In the genomic region with DNA sequence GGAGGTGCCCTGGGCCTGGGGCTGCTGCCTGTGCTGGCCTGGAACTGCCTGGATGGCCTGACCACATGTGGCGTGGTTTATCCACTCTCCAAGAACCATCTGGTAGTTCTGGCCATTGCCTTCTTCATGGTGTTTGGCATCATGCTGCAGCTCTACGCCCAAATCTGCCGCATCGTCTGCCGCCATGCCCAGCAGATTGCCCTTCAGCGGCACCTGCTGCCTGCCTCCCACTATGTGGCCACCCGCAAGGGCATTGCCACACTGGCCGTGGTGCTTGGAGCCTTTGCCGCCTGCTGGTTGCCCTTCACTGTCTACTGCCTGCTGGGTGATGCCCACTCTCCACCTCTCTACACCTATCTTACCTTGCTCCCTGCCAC, we compare ENCODE assay signal across 21 cellular contexts. TPM values are rescaled to one million over a fixed set of nuclear protein-coding genes. Genes with fewer than 3 reads are reported as not detected.
DNase-seq lines count a peak whose midpoint lies in the region; ATAC-seq and TF ChIP-seq lines count a peak whose summit lies in the region.
"Had no signal": no experiment of that assay in that cellular context is flagged by ENCODE, and none has a peak within 500 bp of the region (broad histone marks: within the 10 kb centered on the region; RNA-seq: fewer than 3 reads in every experiment).

No MANE protein-coding gene starts in this region.

- no peak for ATAC-seq in CD4-positive, alpha-beta T cell (ENCODE audit: poor library complexity)
- ATAC-seq in activated naive CD8-positive, alpha-beta T cell treated with anti-CD3 and anti-CD28 coated beads, Interleukin-2, amount 50 U/mL, for 24 hours = no peak
- ATAC-seq in natural killer cell (no peak), HG02840 (IDR thresholded peaks at IDR 0.05; ENCODE audit: low FRiP score, unreplicated experiment) (no peak), GM21526 (IDR thresholded peaks at IDR 0.05; ENCODE audit: low FRiP score, unreplicated experiment) (no peak), GM18868 (IDR thresholded peaks at IDR 0.05; ENCODE audit: unreplicated experiment) (no peak)
- ATAC-seq: activated CD8-positive, alpha-beta memory T cell treated with anti-CD3 and anti-CD28 coated beads, Interleukin-2, amount 10 ng/mL, durations not matched to agents 7 days and 5 days; left colon; upper lobe of right lung had no signal

- no peaks in the 10 kb centered on the region for H3K9me3 Mint-ChIP-seq in CD4-positive, alpha-beta T cell
- H3K9me3 Mint-ChIP-seq in activated naive CD8-positive, alpha-beta T cell treated with anti-CD3 and anti-CD28 coated beads, Interleukin-2, amount 50 U/mL, for 24 hours = no peaks in the 10 kb centered on the region
- no peaks in the 10 kb centered on the region for H3K9me3 Mint-ChIP-seq in natural killer cell
- H3K9me3 Mint-ChIP-seq: dendritic cell treated with granulocyte-macrophage colony-stimulating factor and Interleukin-4, amounts not matched to agents 40 ng/mL and 50 ng/mL, for 4 days had no signal

- H3K4me3 Mint-ChIP-seq in CD4-positive, alpha-beta T cell = no peak overlapping the region
- H3K4me3 Mint-ChIP-seq in activated naive CD8-positive, alpha-beta T cell treated with anti-CD3 and anti-CD28 coated beads, Interleukin-2, amount 50 U/mL, for 24 hours = peak overlapping the region; percentile 39
- H3K4me3 Mint-ChIP-seq in natural killer cell = peak overlapping the region; percentile 55
- H3K4me3 Mint-ChIP-seq: dendritic cell treated with granulocyte-macrophage colony-stimulating factor and Interleukin-4, amounts not matched to agents 40 ng/mL and 50 ng/mL, for 4 days had no signal

- no peaks in the 10 kb centered on the region for H3K9me3 ChIP-seq in CD4-positive, alpha-beta T cell (ENCODE audit: control insufficient read depth, low read length)
- H3K9me3 ChIP-seq: upper lobe of right lung had no signal

- no peaks in the 10 kb centered on the region for H3K36me3 Mint-ChIP-seq in CD4-positive, alpha-beta T cell (ENCODE audit: low read depth)
- H3K36me3 Mint-ChIP-seq in activated naive CD8-positive, alpha-beta T cell treated with anti-CD3 and anti-CD28 coated beads, Interleukin-2, amount 50 U/mL, for 24 hours (ENCODE audit: low read depth) = no peaks in the 10 kb centered on the region
- H3K36me3 Mint-ChIP-seq in natural killer cell = no peaks in the 10 kb centered on the region
- H3K36me3 Mint-ChIP-seq: activated CD8-positive, alpha-beta memory T cell treated with anti-CD3 and anti-CD28 coated beads, Interleukin-2, amount 10 ng/mL, durations not matched to agents 7 days and 5 days had no signal

- H3K27ac ChIP-seq in CD4-positive, alpha-beta T cell (ENCODE audit: low read depth, low read length) = no peak overlapping the region
- H3K27ac ChIP-seq: epithelial cell of prostate, HL-60, parathyroid adenoma, upper lobe of right lung, WERI-Rb-1 had no signal

- no peak for TF ChIP-seq CTCF in CD4-positive, alpha-beta T cell (IDR thresholded peaks at IDR 0.05)
- no peak for TF ChIP-seq CTCF in natural killer cell (IDR thresholded peaks at IDR 0.05)

- peak overlapping the region; percentile 1 for H3K27ac Mint-ChIP-seq in CD4-positive, alpha-beta T cell
- no peak overlapping the region for H3K27ac Mint-ChIP-seq in activated naive CD8-positive, alpha-beta T cell treated with anti-CD3 and anti-CD28 coated beads, Interleukin-2, amount 50 U/mL, for 24 hours
- peak overlapping the region in 1 of 2 donors; percentile 98 for H3K27ac Mint-ChIP-seq in natural killer cell
- H3K27ac Mint-ChIP-seq: activated CD8-positive, alpha-beta memory T cell treated with anti-CD3 and anti-CD28 coated beads, Interleukin-2, amount 10 ng/mL, durations not matched to agents 7 days and 5 days; dendritic cell treated with granulocyte-macrophage colony-stimulating factor and Interleukin-4, amounts not matched to agents 40 ng/mL and 50 ng/mL, for 4 days had no signal

- peaks cover 23% of the 10 kb centered on the region for H3K4me1 Mint-ChIP-seq in CD4-positive, alpha-beta T cell (ENCODE audit: low read depth)
- peaks cover 11% of the 10 kb centered on the region for H3K4me1 Mint-ChIP-seq in activated naive CD8-positive, alpha-beta T cell treated with anti-CD3 and anti-CD28 coated beads, Interleukin-2, amount 50 U/mL, for 24 hours
- H3K4me1 Mint-ChIP-seq in natural killer cell = peaks cover 9 to 19% of the 10 kb centered on the region in 2 donors

- H3K4me3 ChIP-seq in H7 (ENCODE audit: insufficient read depth, low read depth, low read length) = no peak overlapping the region
- H3K4me3 ChIP-seq: upper lobe of right lung had no signal

- CTCF ChIA-PET in CD4-positive, alpha-beta T cell (lab: Charles Lee) = interaction anchor here (0.6 to 5.8 kb wide), 9 partner anchors 37 to 268 kb away, joined by 3 to 125 read pairs (median 6); a partner anchor contains a TSS

- POLR2A ChIA-PET in CD4-positive, alpha-beta T cell (lab: Charles Lee) = interaction anchor here (0.6 to 1.7 kb wide), 2 partner anchors 25 to 94 kb away, joined by 3 to 12 read pairs; no protein-coding TSS in a partner anchor

- H3K36me3 ChIP-seq in H7 (replicated peaks; ENCODE audit: control insufficient read depth, insufficient read depth, low read length) = peaks cover 3% of the 10 kb centered on the region; the same call in 1 of the 2 replicates
- H3K36me3 ChIP-seq: upper lobe of right lung, WERI-Rb-1 had no signal

- intact Hi-C loops in CD4-positive, alpha-beta T cell (cut with DNase I, micrococcal nuclease) = loop anchor here (2.0 to 5.0 kb wide), 3 partner anchors 61 to 292 kb away; no protein-coding TSS in a partner anchor
- intact Hi-C loops in natural killer cell (cut with micrococcal nuclease) = loop anchor here (2.0 kb wide), 2 partner anchors 61 to 269 kb away; no protein-coding TSS in a partner anchor

- H3K27me3 Mint-ChIP-seq in CD4-positive, alpha-beta T cell = no peaks in the 10 kb centered on the region
- no peaks in the 10 kb centered on the region for H3K27me3 Mint-ChIP-seq in activated naive CD8-positive, alpha-beta T cell treated with anti-CD3 and anti-CD28 coated beads, Interleukin-2, amount 50 U/mL, for 24 hours
- H3K27me3 Mint-ChIP-seq in natural killer cell (ENCODE audit: low read depth in 2 of 2) = peaks cover 7 to 10% of the 10 kb centered on the region in 2 donors

- H3K27me3 ChIP-seq in CD4-positive, alpha-beta T cell (ENCODE audit: control insufficient read depth, insufficient read depth, low read length) = no peaks in the 10 kb centered on the region
- H3K27me3 ChIP-seq in H7 (ENCODE audit: control insufficient read depth, insufficient read depth, low read length) = no peaks in the 10 kb centered on the region; the same call in 1 of the 2 replicates
- H3K27me3 ChIP-seq: upper lobe of right lung had no signal

- DNase-seq in CD4-positive, alpha-beta T cell = no peak
- DNase-seq in H7 = peak; percentile 37
- no peak for DNase-seq in activated naive CD8-positive, alpha-beta T cell treated with anti-CD3 and anti-CD28 coated beads, Interleukin-2, amount 50 U/mL, for 24 hours
- no peak for DNase-seq in natural killer cell
- DNase-seq: activated CD8-positive, alpha-beta memory T cell treated with anti-CD3 and anti-CD28 coated beads, Interleukin-2, amount 10 ng/mL, durations not matched to agents 7 days and 5 days; activated gamma-delta T cell; COR-L47; left colon; NCI-H187 treated with DMSO at 0.1 percent for 48 hours; NCI-H510A treated with DMSO at 0.1 percent for 48 hours; stimulated activated CD4-positive, alpha-beta T cell treated with anti-CD3 and anti-CD28 coated beads, Interleukin-1b, Interleukin-23, amount 100 ng/mL, for 48 hours; upper lobe of right lung; WERI-Rb-1 had no signal

RNA-seq across cellular contexts. Expression of a gene that starts 1.8 kb away (rescaled TPM):
- under 1 TPM; 0.14 to 0.19 TPM for total RNA-seq in CD4-positive, alpha-beta T cell
- 5.8 and 8.5 TPM in 2 replicates for total RNA-seq in H7 (2014; rRNA removed; shearing (Covaris generic))
- total RNA-seq in natural killer cell = under 1 TPM; 0.39 to 0.87 (median 0.60) TPM
- total RNA-seq: left colon had no signal

RNA-seq across cellular contexts. Expression of a gene that starts 11.1 kb away (rescaled TPM):
- not detected for total RNA-seq in CD4-positive, alpha-beta T cell
- 1.7 and 3.8 TPM in 2 replicates for total RNA-seq in H7 (2014; rRNA removed; shearing (Covaris generic))
- total RNA-seq in natural killer cell = under 1 TPM in 1 of 3 donors, not detected in 2; 0.40 TPM
- total RNA-seq: activated CD8-positive, alpha-beta memory T cell treated with anti-CD3 and anti-CD28 coated beads, Interleukin-2, amount 10 ng/mL, durations not matched to agents 7 days and 5 days; frontal cortex had no signal

RNA-seq across cellular contexts. Expression of a gene that starts 19.6 kb away (rescaled TPM):
- total RNA-seq in CD4-positive, alpha-beta T cell = not detected
- total RNA-seq in H7 (2014; rRNA removed; shearing (Covaris generic)) = 0.14 TPM in 1 of 2 replicates, not detected in the other
- not detected for total RNA-seq in natural killer cell
- total RNA-seq: activated CD8-positive, alpha-beta memory T cell treated with anti-CD3 and anti-CD28 coated beads, Interleukin-2, amount 10 ng/mL, durations not matched to agents 7 days and 5 days; frontal cortex had no signal

RNA-seq across cellular contexts. Expression of a gene that starts 27.5 kb away (rescaled TPM):
- 1 to 10 TPM; 8.5 to 8.8 TPM for total RNA-seq in CD4-positive, alpha-beta T cell
- 10.7 and 14.6 TPM in 2 replicates for total RNA-seq in H7 (2014; rRNA removed; shearing (Covaris generic))
- total RNA-seq in natural killer cell = 10 to 100 TPM in 2 of 3 donors, 1 to 10 TPM in 1; 8.2 to 15.1 (median 12.1) TPM

RNA-seq across cellular contexts. Expression of a gene that starts 52.4 kb away (rescaled TPM):
- 100 to 1,000 TPM; 135 to 140 TPM for total RNA-seq in CD4-positive, alpha-beta T cell
- total RNA-seq in H7 (2014; rRNA removed; shearing (Covaris generic)) = 5.6 and 6.4 TPM in 2 replicates
- total RNA-seq in natural killer cell = 100 to 1,000 TPM; 244 to 312 (median 273) TPM
- total RNA-seq: frontal cortex had no signal
